ENCODE assay signal across 8 cellular contexts in the genomic region with DNA sequence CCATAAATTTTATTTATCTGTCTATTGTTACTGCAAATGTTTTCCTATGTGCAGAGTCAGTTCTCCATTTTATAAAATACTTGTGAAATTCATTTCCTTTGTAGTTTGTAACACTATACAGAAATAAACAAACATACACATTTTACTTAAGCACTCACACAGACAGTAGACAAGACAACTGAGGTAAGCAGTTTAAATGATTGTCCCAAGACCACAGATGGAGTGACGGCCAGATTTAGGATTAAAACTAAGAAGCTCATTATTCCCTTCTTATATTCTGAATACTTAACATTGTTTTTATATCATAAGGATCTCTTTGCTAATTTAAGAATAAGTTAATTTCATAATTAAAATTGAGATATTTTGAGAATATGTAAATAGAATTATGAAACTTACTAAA.
DNase-seq lines count a peak whose midpoint lies in the region; ATAC-seq, FAIRE-seq and TF ChIP-seq lines count a peak whose summit lies in the region.

No MANE protein-coding gene starts in this region.

- DNase-seq in H54 (ENCODE audit: insufficient read length, low spot score) (no peak), RKO (ENCODE audit: low spot score) (peak; percentile 48), epithelial cell of prostate (ENCODE audit: low read depth, low spot score) (no peak), retinal pigment epithelial cell (ENCODE audit: low read depth) (no peak), SKM-1 treated with dmso at 0.1 percent for 144 hours (lab: John Stamatoyannopoulos, UW; ENCODE audit: unreplicated experiment) (no peak), middle frontal gyrus (ENCODE audit: extremely low spot score, low spot score) (no peak)

- H3K4me3 ChIP-seq in retinal pigment epithelial cell (ENCODE audit: low read length): peak overlapping the region; percentile 49

- H3K27ac ChIP-seq in epithelial cell of prostate: peak overlapping the region; percentile 74

- ATAC-seq in GM21526 (IDR thresholded peaks at IDR 0.05; ENCODE audit: low FRiP score, unreplicated experiment) (no peak), HG03442 (IDR thresholded peaks at IDR 0.05; ENCODE audit: unreplicated experiment) (no peak)

- TF ChIP-seq POLR2A in H54 (IDR thresholded peaks at IDR 0.05; ENCODE audit: low read depth, low read length): no peak

- peak; percentile 55 for FAIRE-seq in H54 (lab: Jason Lieb, UNC)

- no peak for TF ChIP-seq CTCF in retinal pigment epithelial cell (conservative IDR thresholded peaks at IDR 0.05; ENCODE audit: low read depth, low read length)
